In genomic region chr11:120739780-120740179, GRCh38 we compare ENCODE assay signal across 14 cellular contexts.
A peak's percentile ranks its signal among the peaks of the same experiment; 100 is the strongest.
DNase-seq lines count a peak whose midpoint lies in the region; ATAC-seq and TF ChIP-seq lines count a peak whose summit lies in the region.
"Had no signal": no experiment of that assay in that cellular context is flagged by ENCODE, and none has a peak within 500 bp of the region (broad histone marks: within the 10 kb centered on the region; RNA-seq: fewer than 3 reads in every experiment).

No MANE protein-coding gene starts in this region.

- TF ChIP-seq CTCF in WERI-Rb-1 (IDR thresholded peaks at IDR 0.05; ENCODE audit: low read depth, low read length) (no peak), stomach (IDR thresholded peaks at IDR 0.05) (no peak)

- no peak for TF ChIP-seq EP300 in stomach (IDR thresholded peaks at IDR 0.05)

- no peaks in the 10 kb centered on the region for H3K4me1 ChIP-seq in stomach
- H3K4me1 ChIP-seq: Caco-2 had no signal

- peak; percentile 90 for ATAC-seq in left lobe of liver
- ATAC-seq: GM12878 had no signal

- intact Hi-C loops in stomach (cut with DNase I; ENCODE audit: low total_unique reads): no loop called here

- H3K9me3 ChIP-seq in WERI-Rb-1 (ENCODE audit: severe bottlenecking) (no peaks in the 10 kb centered on the region), stomach (no peaks in the 10 kb centered on the region)
- H3K9me3 ChIP-seq: BLaER1, Caco-2 had no signal

- H3K27ac ChIP-seq in WERI-Rb-1 (peak overlapping the region; percentile 70), stomach (no peak overlapping the region)
- H3K27ac ChIP-seq: 22Rv1, BLaER1 had no signal

- TF ChIP-seq POLR2A in stomach (IDR thresholded peaks at IDR 0.05): no peak

- WGBS in stomach, 5 donors: 43 to 73% (median 58%) methylated on average over 3 of the region's 3 CpGs

- DNase-seq in DMS 273 (lab: John Stamatoyannopoulos, UW; ENCODE audit: unreplicated experiment) (peak; percentile 45), DMS 273 treated with DMSO at 0.1 percent for 48 hours (lab: John Stamatoyannopoulos, UW) (no peak), WERI-Rb-1 (peak; percentile 86), left lobe of liver (ENCODE audit: low spot score) (peak; percentile 52), stomach (no peak), DMS79 (lab: John Stamatoyannopoulos, UW) (no peak)
- no peak for DNase-seq in activated CD4-positive, alpha-beta T cell treated with anti-CD3 and anti-CD28 coated beads, Interleukin-2, amount 50 U/mL, for 48 hours
- DNase-seq: Caco-2; CD8-positive, alpha-beta memory T cell; HCEC 1CT; HFFc6 had no signal

- H3K36me3 ChIP-seq in WERI-Rb-1: no peaks in the 10 kb centered on the region
- no peaks in the 10 kb centered on the region for H3K36me3 ChIP-seq in stomach
- H3K36me3 ChIP-seq: BLaER1 had no signal

- H3K27me3 ChIP-seq in WERI-Rb-1 (ENCODE audit: insufficient read depth, low read depth, severe bottlenecking): no peaks in the 10 kb centered on the region
- H3K27me3 ChIP-seq in stomach: peaks cover 0 to 4% (median 0%) of the 10 kb centered on the region in 3 donors
- H3K27me3 ChIP-seq: BLaER1 had no signal

- no peak overlapping the region for H3K4me3 ChIP-seq in WERI-Rb-1 (ENCODE audit: low read depth, low read length)
- no peak overlapping the region for H3K4me3 ChIP-seq in stomach
- H3K4me3 ChIP-seq: BLaER1, GM12878 had no signal

Comparison
In these comparisons a context has a peak if more than half of its experiments do, and no peak if none do; other contexts are left out.
1. DNase-seq: peak in DMS 273 (single experiment), WERI-Rb-1 (single experiment) and left lobe of liver (single experiment); none in DMS 273 treated with DMSO at 0.1 percent for 48 hours (single experiment), stomach (single experiment), DMS79 (single experiment) and activated CD4-positive, alpha-beta T cell treated with anti-CD3 and anti-CD28 coated beads, Interleukin-2, amount 50 U/mL, for 48 hours (0 of 2).